In the genomic region with DNA sequence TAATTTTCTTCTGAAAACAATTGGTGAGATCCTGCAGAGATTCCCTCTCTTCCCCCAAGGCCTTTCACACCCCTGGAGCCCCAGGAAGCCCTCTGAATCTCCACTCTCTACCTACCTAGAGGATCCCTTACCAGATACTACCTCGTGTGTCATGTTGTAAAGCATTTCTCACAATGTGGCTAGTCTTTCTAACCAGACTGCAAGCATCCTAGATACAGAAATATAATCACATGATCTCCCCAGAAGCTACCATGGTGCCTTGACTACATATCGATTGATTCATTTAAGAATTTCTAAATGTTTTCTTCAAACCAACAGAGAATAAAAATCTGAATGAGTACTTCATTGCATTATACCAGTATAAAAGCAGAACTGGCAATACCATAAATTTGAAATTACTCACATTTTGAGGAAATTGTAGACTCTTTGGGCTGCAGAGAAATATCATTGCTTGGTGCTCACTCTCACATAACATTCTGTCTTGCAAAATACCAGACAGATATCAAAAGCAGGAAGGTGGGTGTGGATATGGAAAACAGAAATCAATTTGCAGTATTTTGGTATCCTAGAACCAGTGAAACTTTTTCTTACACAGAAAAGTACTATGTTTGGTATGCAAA, we compare ENCODE assay signal across 11 cellular contexts.
A peak's percentile ranks its signal among the peaks of the same experiment; 100 is the strongest.
DNase-seq lines count a peak whose midpoint lies in the region; ATAC-seq and TF ChIP-seq lines count a peak whose summit lies in the region.
"Had no signal": no experiment of that assay in that cellular context is flagged by ENCODE, and none has a peak within 500 bp of the region (broad histone marks: within the 10 kb centered on the region; RNA-seq: fewer than 3 reads in every experiment).

No MANE protein-coding gene starts in this region.

- intact Hi-C loops in left ventricle myocardium inferior (cut with micrococcal nuclease) (no loop called here), Right ventricle myocardium inferior (cut with DNase I) (no loop called here), upper lobe of right lung (cut with DNase I) (no loop called here)
- intact Hi-C loops in activated T-helper 1 cell treated with anti-CD3 and anti-CD28 coated beads, Interleukin-12 subunit alpha, Interleukin-12 subunit beta, Interleukin-2, Interleukin-4 antibody, amounts not matched to agents 30 ng/mL and 10 ng/mL and 1 ng/mL, durations not matched to agents 14 hours and 24 hours and 36 hours (cut with micrococcal nuclease), result no loop called here

- peak overlapping the region; percentile 65 for H3K27ac Mint-ChIP-seq in activated T-helper 1 cell treated with anti-CD3 and anti-CD28 coated beads, Interleukin-12 subunit alpha, Interleukin-12 subunit beta, Interleukin-2, Interleukin-4 antibody, amounts not matched to agents 30 ng/mL and 10 ng/mL and 1 ng/mL, durations not matched to agents 14 hours and 24 hours and 36 hours
- peak overlapping the region; percentile 99 for H3K27ac Mint-ChIP-seq in mesothelial cell of epicardium

- H3K36me3 ChIP-seq in left ventricle myocardium inferior (no peaks in the 10 kb centered on the region), upper lobe of right lung (no peaks in the 10 kb centered on the region)
- H3K36me3 ChIP-seq: HAP-1 had no signal

- H3K27ac ChIP-seq in left ventricle myocardium inferior (replicated peaks) (peak overlapping the region; percentile 77), upper lobe of right lung (peak overlapping the region; percentile 71)

- TF ChIP-seq CTCF in left ventricle myocardium inferior (IDR thresholded peaks at IDR 0.05; ENCODE audit: borderline replicate concordance), result no peak
- TF ChIP-seq CTCF in mesothelial cell of epicardium (IDR thresholded peaks at IDR 0.05; ENCODE audit: unreplicated experiment), result no peak
- no peak for TF ChIP-seq CTCF in upper lobe of right lung (IDR thresholded peaks at IDR 0.05)

- peaks cover 47% of the 10 kb centered on the region for H3K4me1 Mint-ChIP-seq in activated T-helper 1 cell treated with anti-CD3 and anti-CD28 coated beads, Interleukin-12 subunit alpha, Interleukin-12 subunit beta, Interleukin-2, Interleukin-4 antibody, amounts not matched to agents 30 ng/mL and 10 ng/mL and 1 ng/mL, durations not matched to agents 14 hours and 24 hours and 36 hours (ENCODE audit: low read depth)
- peaks cover 39% of the 10 kb centered on the region for H3K4me1 Mint-ChIP-seq in mesothelial cell of epicardium

- H3K9me3 ChIP-seq in left ventricle myocardium inferior (replicated peaks) (no peaks in the 10 kb centered on the region), upper lobe of right lung (no peaks in the 10 kb centered on the region)
- H3K9me3 ChIP-seq: HAP-1, mucosa of descending colon had no signal

- H3K9me3 Mint-ChIP-seq in activated T-helper 1 cell treated with anti-CD3 and anti-CD28 coated beads, Interleukin-12 subunit alpha, Interleukin-12 subunit beta, Interleukin-2, Interleukin-4 antibody, amounts not matched to agents 30 ng/mL and 10 ng/mL and 1 ng/mL, durations not matched to agents 14 hours and 24 hours and 36 hours, result no peaks in the 10 kb centered on the region
- no peaks in the 10 kb centered on the region for H3K9me3 Mint-ChIP-seq in mesothelial cell of epicardium
- H3K9me3 Mint-ChIP-seq: activated naive CD4-positive, alpha-beta T cell treated with anti-CD3 and anti-CD28 coated beads, Interleukin-2, amount 10 ng/mL, durations not matched to agents 7 days and 5 days had no signal

- no peak for DNase-seq in left ventricle myocardium inferior
- no peak for DNase-seq in Right ventricle myocardium inferior (ENCODE audit: missing footprints)
- no peak for DNase-seq in activated T-helper 1 cell treated with anti-CD3 and anti-CD28 coated beads, Interleukin-12 subunit alpha, Interleukin-12 subunit beta, Interleukin-2, Interleukin-4 antibody, amounts not matched to agents 30 ng/mL and 10 ng/mL and 1 ng/mL, durations not matched to agents 14 hours and 24 hours and 36 hours (ENCODE audit: low spot score)
- DNase-seq in mesothelial cell of epicardium (ENCODE audit: low spot score in 2 of 2, unreplicated experiment in 2 of 2), result no peak
- DNase-seq in upper lobe of right lung, result no peak
- no peak for DNase-seq in NCI-H128 (lab: John Stamatoyannopoulos, UW; ENCODE audit: unreplicated experiment)
- no peak for DNase-seq in NCI-H2029 treated with DMSO at 0.1 percent for 48 hours (lab: John Stamatoyannopoulos, UW)
- DNase-seq: activated naive CD4-positive, alpha-beta T cell treated with anti-CD3 and anti-CD28 coated beads, Interleukin-2, amount 10 ng/mL, durations not matched to agents 7 days and 5 days had no signal

- peaks cover 47% of the 10 kb centered on the region for H3K4me1 ChIP-seq in left ventricle myocardium inferior
- H3K4me1 ChIP-seq in upper lobe of right lung, result peaks cover 28% of the 10 kb centered on the region

- H3K27me3 Mint-ChIP-seq in activated T-helper 1 cell treated with anti-CD3 and anti-CD28 coated beads, Interleukin-12 subunit alpha, Interleukin-12 subunit beta, Interleukin-2, Interleukin-4 antibody, amounts not matched to agents 30 ng/mL and 10 ng/mL and 1 ng/mL, durations not matched to agents 14 hours and 24 hours and 36 hours (ENCODE audit: insufficient read depth), result no peaks in the 10 kb centered on the region
- H3K27me3 Mint-ChIP-seq in mesothelial cell of epicardium (ENCODE audit: low read depth), result no peaks in the 10 kb centered on the region
- H3K27me3 Mint-ChIP-seq: activated naive CD4-positive, alpha-beta T cell treated with anti-CD3 and anti-CD28 coated beads, Interleukin-2, amount 10 ng/mL, durations not matched to agents 7 days and 5 days had no signal

- ATAC-seq in Right ventricle myocardium inferior, result no peak
- ATAC-seq in upper lobe of right lung, result peak; percentile 50
- no peak for ATAC-seq in HG02884 (IDR thresholded peaks at IDR 0.05; ENCODE audit: unreplicated experiment)
- ATAC-seq: mucosa of descending colon had no signal

- H3K36me3 Mint-ChIP-seq in activated T-helper 1 cell treated with anti-CD3 and anti-CD28 coated beads, Interleukin-12 subunit alpha, Interleukin-12 subunit beta, Interleukin-2, Interleukin-4 antibody, amounts not matched to agents 30 ng/mL and 10 ng/mL and 1 ng/mL, durations not matched to agents 14 hours and 24 hours and 36 hours (ENCODE audit: low read depth), result peaks cover 16% of the 10 kb centered on the region
- peaks cover 15% of the 10 kb centered on the region for H3K36me3 Mint-ChIP-seq in mesothelial cell of epicardium

- H3K4me3 Mint-ChIP-seq in activated T-helper 1 cell treated with anti-CD3 and anti-CD28 coated beads, Interleukin-12 subunit alpha, Interleukin-12 subunit beta, Interleukin-2, Interleukin-4 antibody, amounts not matched to agents 30 ng/mL and 10 ng/mL and 1 ng/mL, durations not matched to agents 14 hours and 24 hours and 36 hours, result no peak overlapping the region
- no peak overlapping the region for H3K4me3 Mint-ChIP-seq in mesothelial cell of epicardium
- H3K4me3 Mint-ChIP-seq: activated naive CD4-positive, alpha-beta T cell treated with anti-CD3 and anti-CD28 coated beads, Interleukin-2, amount 10 ng/mL, durations not matched to agents 7 days and 5 days had no signal

- H3K4me3 ChIP-seq in left ventricle myocardium inferior (no peak overlapping the region), upper lobe of right lung (no peak overlapping the region)
- H3K4me3 ChIP-seq: HAP-1, mucosa of descending colon had no signal

- no peaks in the 10 kb centered on the region for H3K27me3 ChIP-seq in left ventricle myocardium inferior (ENCODE audit: low read depth)
- H3K27me3 ChIP-seq in upper lobe of right lung, result no peaks in the 10 kb centered on the region
